11 cellular contexts compared by ENCODE assay signal in the genomic region with DNA sequence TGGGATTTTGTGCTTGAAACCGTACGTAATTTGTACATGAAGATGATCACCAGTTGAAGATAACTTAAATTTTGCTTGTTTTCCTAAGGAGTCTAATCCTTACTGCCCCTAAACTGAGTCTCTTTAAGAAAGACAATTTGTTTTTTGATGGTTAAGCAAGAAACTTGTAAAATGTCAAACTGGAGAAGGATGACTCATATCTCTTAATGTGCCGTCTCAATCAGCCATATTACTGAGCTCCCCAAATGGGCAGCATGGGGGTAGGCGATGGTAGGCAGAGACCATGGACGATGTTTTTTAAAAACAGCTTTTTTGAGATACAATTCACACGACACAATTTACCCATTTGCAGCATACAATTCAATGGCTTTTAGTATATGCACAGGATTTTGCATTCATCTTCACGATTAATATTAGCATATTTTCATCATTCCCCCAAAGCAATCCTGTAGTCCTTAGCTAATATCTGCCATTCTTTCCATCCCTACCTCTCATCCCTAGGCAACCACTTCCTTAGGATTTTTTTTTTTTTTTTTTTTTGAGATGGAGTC. TPM values are rescaled to one million over a fixed set of nuclear protein-coding genes. Genes with fewer than 3 reads are reported as not detected.
DNase-seq lines count a peak whose midpoint lies in the region; ATAC-seq and TF ChIP-seq lines count a peak whose summit lies in the region.
"Had no signal": no experiment of that assay in that cellular context is flagged by ENCODE, and none has a peak within 500 bp of the region (broad histone marks: within the 10 kb centered on the region; RNA-seq: fewer than 3 reads in every experiment).

No MANE protein-coding gene starts in this region.

- peaks cover 76% of the 10 kb centered on the region for H3K4me1 Mint-ChIP-seq in CD4-positive, alpha-beta T cell (ENCODE audit: low read depth)
- H3K4me1 Mint-ChIP-seq in HFFc6 (ENCODE audit: low read depth) (peaks cover 34% of the 10 kb centered on the region), osteocyte (ENCODE audit: unreplicated experiment) (peaks cover 26% of the 10 kb centered on the region)
- H3K4me1 Mint-ChIP-seq in activated naive CD8-positive, alpha-beta T cell treated with anti-CD3 and anti-CD28 coated beads, Interleukin-2, amount 50 U/mL, for 24 hours, result peaks cover 66% of the 10 kb centered on the region

- intact Hi-C loops in CD4-positive, alpha-beta T cell (cut with DNase I, micrococcal nuclease), result no loop called here

- no peaks in the 10 kb centered on the region for H3K27me3 Mint-ChIP-seq in CD4-positive, alpha-beta T cell
- peaks cover 4% of the 10 kb centered on the region for H3K27me3 Mint-ChIP-seq in HFFc6 (ENCODE audit: insufficient read depth)
- no peaks in the 10 kb centered on the region for H3K27me3 Mint-ChIP-seq in activated naive CD8-positive, alpha-beta T cell treated with anti-CD3 and anti-CD28 coated beads, Interleukin-2, amount 50 U/mL, for 24 hours
- no peaks in the 10 kb centered on the region for H3K27me3 Mint-ChIP-seq in osteocyte (ENCODE audit: unreplicated experiment)
- H3K27me3 Mint-ChIP-seq: naive B cell had no signal

- H3K27me3 ChIP-seq in CD4-positive, alpha-beta T cell (ENCODE audit: control insufficient read depth, insufficient read depth, low read length), result no peaks in the 10 kb centered on the region

- peaks cover under 1% of the 10 kb centered on the region for H3K36me3 Mint-ChIP-seq in CD4-positive, alpha-beta T cell (ENCODE audit: low read depth)
- no peaks in the 10 kb centered on the region for H3K36me3 Mint-ChIP-seq in HFFc6 (ENCODE audit: low read depth)
- no peaks in the 10 kb centered on the region for H3K36me3 Mint-ChIP-seq in activated naive CD8-positive, alpha-beta T cell treated with anti-CD3 and anti-CD28 coated beads, Interleukin-2, amount 50 U/mL, for 24 hours (ENCODE audit: low read depth)
- H3K36me3 Mint-ChIP-seq in osteocyte (ENCODE audit: unreplicated experiment), result peaks cover 3% of the 10 kb centered on the region
- H3K36me3 Mint-ChIP-seq: naive B cell had no signal

- no peak for DNase-seq in CD4-positive, alpha-beta T cell
- DNase-seq in HFFc6 (no peak), osteocyte (ENCODE audit: extremely low spot score, unreplicated experiment) (no peak), amygdala (lab: John Stamatoyannopoulos, UW) (no peak), DMS53 (lab: John Stamatoyannopoulos, UW) (no peak)
- DNase-seq in activated naive CD8-positive, alpha-beta T cell treated with anti-CD3 and anti-CD28 coated beads, Interleukin-2, amount 50 U/mL, for 24 hours, result no peak
- DNase-seq: activated CD4-positive, alpha-beta T cell treated with anti-CD3 and anti-CD28 coated beads for 1 hour; naive B cell; NCI-H1930; stimulated activated CD4-positive, alpha-beta T cell treated with anti-CD3 and anti-CD28 coated beads, Interleukin-2, amount 100 ng/mL, for 24 hours had no signal

- ATAC-seq in CD4-positive, alpha-beta T cell (ENCODE audit: poor library complexity), result no peak
- ATAC-seq in activated naive CD8-positive, alpha-beta T cell treated with anti-CD3 and anti-CD28 coated beads, Interleukin-2, amount 50 U/mL, for 24 hours, result peak; percentile 11
- no peak for ATAC-seq in GM21723 (IDR thresholded peaks at IDR 0.05; ENCODE audit: unreplicated experiment)

- no peaks in the 10 kb centered on the region for H3K9me3 ChIP-seq in CD4-positive, alpha-beta T cell (ENCODE audit: control insufficient read depth, low read length)

- H3K4me3 Mint-ChIP-seq in CD4-positive, alpha-beta T cell, result peak overlapping the region; percentile 34
- H3K4me3 Mint-ChIP-seq in HFFc6, result peak overlapping the region; percentile 74; the same call in 1 of the 2 replicates
- peak overlapping the region; percentile 61 for H3K4me3 Mint-ChIP-seq in activated naive CD8-positive, alpha-beta T cell treated with anti-CD3 and anti-CD28 coated beads, Interleukin-2, amount 50 U/mL, for 24 hours
- no peak overlapping the region for H3K4me3 Mint-ChIP-seq in osteocyte (ENCODE audit: unreplicated experiment)
- H3K4me3 Mint-ChIP-seq: naive B cell had no signal

- CTCF ChIA-PET in CD4-positive, alpha-beta T cell (lab: Charles Lee), result interaction anchor here (0.7 to 1.6 kb wide), 2 partner anchors 82 to 846 kb away, joined by 3 to 7 read pairs; no protein-coding TSS in a partner anchor

- no peak overlapping the region for H3K27ac ChIP-seq in CD4-positive, alpha-beta T cell (ENCODE audit: low read depth, low read length)

- H3K27ac Mint-ChIP-seq in CD4-positive, alpha-beta T cell, result no peak overlapping the region
- H3K27ac Mint-ChIP-seq in HFFc6 (no peak overlapping the region), osteocyte (ENCODE audit: unreplicated experiment) (peak overlapping the region; percentile 6)
- peak overlapping the region; percentile 77 for H3K27ac Mint-ChIP-seq in activated naive CD8-positive, alpha-beta T cell treated with anti-CD3 and anti-CD28 coated beads, Interleukin-2, amount 50 U/mL, for 24 hours

- H3K9me3 Mint-ChIP-seq in CD4-positive, alpha-beta T cell, result no peaks in the 10 kb centered on the region
- no peaks in the 10 kb centered on the region for H3K9me3 Mint-ChIP-seq in HFFc6
- no peaks in the 10 kb centered on the region for H3K9me3 Mint-ChIP-seq in activated naive CD8-positive, alpha-beta T cell treated with anti-CD3 and anti-CD28 coated beads, Interleukin-2, amount 50 U/mL, for 24 hours
- H3K9me3 Mint-ChIP-seq in osteocyte (ENCODE audit: unreplicated experiment), result no peaks in the 10 kb centered on the region

- POLR2A ChIA-PET in CD4-positive, alpha-beta T cell (lab: Charles Lee), result interaction anchor here (0.7 to 3.4 kb wide), 2 partner anchors 14 to 16 kb away, joined by 3 to 9 read pairs; partner anchors contain the start of gene ARHGAP26

- TF ChIP-seq CTCF in CD4-positive, alpha-beta T cell (IDR thresholded peaks at IDR 0.05), result no peak
- TF ChIP-seq CTCF in HFFc6 (IDR thresholded peaks at IDR 0.05) (no peak), osteocyte (IDR thresholded peaks at IDR 0.05) (no peak)

RNA-seq across cellular contexts. Expression of gene ARHGAP26, which starts 14.3 kb away (rescaled TPM):
- 10 to 100 TPM; 24.9 to 27.3 TPM for total RNA-seq in CD4-positive, alpha-beta T cell
- total RNA-seq in HFFc6 (2021; fragmentation: NEBNext Ultra II Directional; extraction: Animal tissue kit (Norgen Biotek cat#: 25700)), result 1 to 10 TPM; 2.3 to 3.6 (median 3.1) TPM
- total RNA-seq in osteocyte, result 14.1 and 15.1 TPM in 2 replicates

Comparison
In these comparisons a context has a peak if more than half of its experiments do, and no peak if none do; other contexts are left out.
1. H3K27ac Mint-ChIP-seq: peak in activated naive CD8-positive, alpha-beta T cell treated with anti-CD3 and anti-CD28 coated beads, Interleukin-2, amount 50 U/mL, for 24 hours (single experiment) and osteocyte (single experiment); none in CD4-positive, alpha-beta T cell (single experiment) and HFFc6 (single experiment).